ENCODE assay signal across 29 cellular contexts in the genomic region with DNA sequence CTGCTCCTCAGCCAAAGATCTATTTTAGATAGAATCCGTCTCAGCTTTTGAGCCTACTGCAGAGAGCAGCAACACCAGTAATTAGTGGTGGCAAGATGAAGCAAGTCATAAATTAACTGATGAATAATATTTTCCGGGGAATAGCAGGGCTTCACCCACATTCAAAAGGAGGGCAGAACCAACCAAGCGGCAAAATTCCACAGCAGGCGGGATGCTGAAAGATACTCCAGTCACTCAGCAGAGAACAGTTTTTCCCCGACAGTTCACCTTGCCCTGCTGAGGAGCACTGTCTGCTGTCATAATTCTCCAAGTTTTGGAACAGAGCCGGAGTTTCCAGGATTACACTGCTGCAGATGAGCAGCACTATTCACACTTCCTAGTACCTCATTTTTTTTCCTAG.
DNase-seq lines count a peak whose midpoint lies in the region; ATAC-seq and TF ChIP-seq lines count a peak whose summit lies in the region.
"Had no signal": no experiment of that assay in that cellular context is flagged by ENCODE, and none has a peak within 500 bp of the region (broad histone marks: within the 10 kb centered on the region; RNA-seq: fewer than 3 reads in every experiment).

No MANE protein-coding gene starts in this region.

- intact Hi-C loops in head of caudate nucleus (cut with DNase I) (no loop called here), PC-3 (cut with micrococcal nuclease) (no loop called here)

- no peaks in the 10 kb centered on the region for H4K20me1 ChIP-seq in PC-3 (ENCODE audit: low read length)

- POLR2A ChIA-PET in PC-3 (lab: Charles Lee; ENCODE audit: unreplicated experiment): no interaction called here

- ATAC-seq in HG03354 (IDR thresholded peaks at IDR 0.05; ENCODE audit: poor library complexity, severe bottlenecking, unreplicated experiment): no peak
- no peak for ATAC-seq in PC-3
- ATAC-seq: heart left ventricle, pancreas had no signal

- CTCF ChIA-PET in PC-3 (lab: Charles Lee): no interaction called here

- H3K4me1 ChIP-seq in PC-3 (ENCODE audit: insufficient read depth, low read length): no peaks in the 10 kb centered on the region
- H3K4me1 ChIP-seq: colonic mucosa had no signal

- H3K27me3 ChIP-seq in PC-3 (ENCODE audit: low read length): no peaks in the 10 kb centered on the region
- H3K27me3 ChIP-seq: colonic mucosa, pancreas, right atrium auricular region, testis had no signal

- no peaks in the 10 kb centered on the region for H3K36me3 ChIP-seq in PC-3 (ENCODE audit: low read depth, low read length)
- H3K36me3 ChIP-seq: colonic mucosa, pancreas, right atrium auricular region had no signal

- H3F3A ChIP-seq in PC-3 (ENCODE audit: low read length, unreplicated experiment): no peaks in the 10 kb centered on the region

- no peak overlapping the region for H2AFZ ChIP-seq in PC-3 (ENCODE audit: low read length)

- H3K9me3 ChIP-seq in PC-3 (ENCODE audit: low read length): no peaks in the 10 kb centered on the region
- H3K9me3 ChIP-seq: colonic mucosa, heart left ventricle, pancreas, right atrium auricular region, testis had no signal

- no peak overlapping the region for H3K4me3 ChIP-seq in PC-3 (ENCODE audit: low read length)
- H3K4me3 ChIP-seq: colonic mucosa, heart left ventricle, pancreas, right atrium auricular region, SK-N-MC, testis had no signal

- DNase-seq in NCI-H1417 (lab: John Stamatoyannopoulos, UW) (peak in 2 of 3 experiments; percentile 20 to 48), NCI-H1417 treated with DMSO at 0.1 percent for 48 hours (lab: John Stamatoyannopoulos, UW) (no peak), NOMO-1 treated with dmso at 0.1 percent for 144 hours (lab: John Stamatoyannopoulos, UW; ENCODE audit: unreplicated experiment) (peak; percentile 52), head of caudate nucleus (peak in 37 of 42 donors; percentile 15 to 86 (median 50)), putamen (ENCODE audit: low spot score) (peak; percentile 45), PC-3 (no peak), cerebellar nuclear complex (lab: John Stamatoyannopoulos, UW) (no peak)
- DNase-seq: activated naive CD4-positive, alpha-beta T cell treated with anti-CD3 and anti-CD28 coated beads, Interleukin-2, amount 50 U/mL, for 16 hours; CD4-positive, CD25-positive, alpha-beta regulatory T cell; colonic mucosa; DND-41; effector memory CD4-positive, alpha-beta T cell; heart left ventricle; left cardiac atrium; NCI-H1092; NCI-H187 treated with DMSO at 0.1 percent for 48 hours; NCI-H2171 treated with DMSO at 0.1 percent for 48 hours; NCI-H510A; OCI-M1; pancreas; small intestine; stimulated activated naive CD4-positive, alpha-beta T cell treated with Interleukin-2 at 50 U/mL for 16 hours; T-helper 2 cell; testis had no signal

- no peak overlapping the region for H3K9ac ChIP-seq in PC-3 (ENCODE audit: low read length)

- no TSS peak for BruUV-seq in PC-3 (replicated peaks; lab: Mats Ljungman, UMichigan)

- H3K79me2 ChIP-seq in PC-3 (ENCODE audit: low read length): no peaks in the 10 kb centered on the region

- H3K4me2 ChIP-seq in PC-3 (ENCODE audit: low read length): no peak overlapping the region

- no peak for TF ChIP-seq CTCF in PC-3 (conservative IDR thresholded peaks at IDR 0.05; ENCODE audit: low read depth, low read length)

- H3K9me2 ChIP-seq in PC-3 (replicated peaks; ENCODE audit: low read length): no peaks in the 10 kb centered on the region

- H3K27ac ChIP-seq in PC-3 (ENCODE audit: low read length): no peak overlapping the region
- H3K27ac ChIP-seq: 22Rv1, colonic mucosa, epithelial cell of prostate, heart left ventricle, pancreas, right atrium auricular region, SK-N-MC, testis had no signal

Comparison
In these comparisons a context has a peak if more than half of its experiments do, and no peak if none do; other contexts are left out.
1. DNase-seq: peak in NCI-H1417 (2 of 3), NOMO-1 treated with dmso at 0.1 percent for 144 hours (single experiment), head of caudate nucleus (37 of 42) and putamen (single experiment); none in NCI-H1417 treated with DMSO at 0.1 percent for 48 hours (single experiment), PC-3 (single experiment) and cerebellar nuclear complex (0 of 2).